8 cellular contexts compared by ENCODE assay signal in the genomic region with DNA sequence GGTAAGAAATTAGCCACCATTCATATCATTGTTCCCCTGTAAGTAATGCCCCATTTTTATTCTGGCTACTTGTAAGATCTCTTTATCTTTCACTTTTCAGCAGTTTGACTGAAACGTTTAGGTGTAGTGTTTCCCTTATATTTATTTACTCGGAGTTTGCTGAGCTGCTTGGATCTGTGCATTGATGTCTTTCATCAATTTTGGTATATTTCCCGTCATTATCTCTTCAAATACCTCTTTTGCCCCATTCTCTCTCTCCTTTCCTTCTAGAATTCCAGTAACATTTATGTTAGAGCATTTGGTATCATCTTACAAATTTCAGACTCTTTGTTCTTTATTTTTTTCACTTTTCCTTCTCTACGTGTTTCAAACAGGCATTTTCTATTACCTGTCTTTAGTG. TPM values are rescaled to one million over a fixed set of nuclear protein-coding genes. Genes with fewer than 3 reads are reported as not detected.
"Had no signal": no experiment of that assay in that cellular context is flagged by ENCODE, and none has a peak within 500 bp of the region (broad histone marks: within the 10 kb centered on the region; RNA-seq: fewer than 3 reads in every experiment).

No MANE protein-coding gene starts in this region.

- H3K27ac ChIP-seq: KMS-11 had no signal

- DNase-seq: H9, HCEC 1CT, HFFc6, IMR-90, KBM-7 had no signal

- H3K9me3 Mint-ChIP-seq: GM23338, HFFc6 had no signal

- H3K4me3 Mint-ChIP-seq: GM23338, H9, HFFc6 had no signal

- ATAC-seq: GM23338 had no signal

- H3K4me3 ChIP-seq: GM23338 had no signal

- H3K27ac Mint-ChIP-seq: GM23338, H9, HFFc6 had no signal

RNA-seq across cellular contexts. Expression of gene SLC13A3, which starts 9.2 kb away (rescaled TPM):
- total RNA-seq: HT-29 had no signal
